14 cellular contexts compared by ENCODE assay signal in genomic region chr1:209549384-209550001, GRCh38. TPM values are rescaled to one million over a fixed set of nuclear protein-coding genes. Genes with fewer than 3 reads are reported as not detected.
A peak's percentile ranks its signal among the peaks of the same experiment; 100 is the strongest.
DNase-seq lines count a peak whose midpoint lies in the region; ATAC-seq and TF ChIP-seq lines count a peak whose summit lies in the region.
"Had no signal": no experiment of that assay in that cellular context is flagged by ENCODE, and none has a peak within 500 bp of the region (broad histone marks: within the 10 kb centered on the region; RNA-seq: fewer than 3 reads in every experiment).

No MANE protein-coding gene starts in this region.

- H3K9me3 ChIP-seq in BLaER1 (no peaks in the 10 kb centered on the region), body of pancreas (no peaks in the 10 kb centered on the region)

- DNase-seq in HFF-Myc (ENCODE audit: extremely low read depth, low read depth): no peak
- peak; percentile 38 for DNase-seq in SK-MEL-5 (ENCODE audit: low read depth, low spot score)
- peak; percentile 55 for DNase-seq in iPS-NIHi11 (ENCODE audit: low spot score)
- DNase-seq in left lobe of liver (ENCODE audit: low spot score): no peak
- no peak for DNase-seq in C1 segment of cervical spinal cord (lab: John Stamatoyannopoulos, UW)
- no peak for DNase-seq in body of pancreas
- DNase-seq: AML-193; RPMI8226; stimulated activated CD4-positive, alpha-beta T cell treated with anti-CD3 and anti-CD28 coated beads, Interleukin-4, amount 100 ng/mL, for 4 hours; T-helper 9 cell had no signal

- H3K36me3 ChIP-seq in BLaER1 (no peaks in the 10 kb centered on the region), body of pancreas (replicated peaks in 1 of 2; ENCODE audit: insufficient read depth in 1 of 2, low read depth in 2 of 2) (no peaks in the 10 kb centered on the region)

- in situ Hi-C loops in SK-MEL-5 (cut with HindIII; ENCODE audit: low pct_unique_long_range_greater_than_20kb, low sequenced_read_pairs): no loop called here

- TF ChIP-seq POLR2A in body of pancreas (IDR thresholded peaks at IDR 0.05): no peak

- H4K20me1 ChIP-seq in BLaER1: no peaks in the 10 kb centered on the region

- peaks cover 5% of the 10 kb centered on the region; the same call in 1 of the 2 replicates for H3K4me1 ChIP-seq in BLaER1
- no peaks in the 10 kb centered on the region for H3K4me1 ChIP-seq in body of pancreas

- H3K4me3 ChIP-seq in BLaER1: no peak overlapping the region
- no peak overlapping the region for H3K4me3 ChIP-seq in HFF-Myc (replicated peaks; ENCODE audit: low read depth, low read length)
- no peak overlapping the region for H3K4me3 ChIP-seq in body of pancreas

- H3K27ac ChIP-seq in BLaER1: no peak overlapping the region
- H3K27ac ChIP-seq in body of pancreas: no peak overlapping the region

- H3K9ac ChIP-seq in BLaER1: no peak overlapping the region

- TF ChIP-seq CTCF in HFF-Myc (IDR thresholded peaks at IDR 0.05; ENCODE audit: low read depth, low read length, missing control alignments): peak; percentile 30
- no peak for TF ChIP-seq CTCF in body of pancreas (IDR thresholded peaks at IDR 0.05)

- peak overlapping the region; percentile 7; the same call in 1 of the 2 replicates for H3K4me2 ChIP-seq in BLaER1

- intact Hi-C loops in body of pancreas (cut with DNase I): no loop called here

- ATAC-seq in HG02571 (IDR thresholded peaks at IDR 0.05; ENCODE audit: unreplicated experiment): no peak
- no peak for ATAC-seq in left lobe of liver
- no peak for ATAC-seq in body of pancreas

- WGBS in body of pancreas, 2 donors: 36 to 41% methylated on average over 6 of the region's 6 CpGs

- no peaks in the 10 kb centered on the region for H3K27me3 ChIP-seq in BLaER1
- no peaks in the 10 kb centered on the region for H3K27me3 ChIP-seq in body of pancreas

RNA-seq across cellular contexts. Expression of gene CAMK1G, which starts 34.0 kb away (rescaled TPM):
- total RNA-seq in SK-MEL-5 (2014; rRNA removed; shearing (Covaris generic)): not detected in 2 replicates
- polyA plus RNA-seq in SK-MEL-5 (2015; cell fraction: cytosol; rRNA removed): not detected in 2 replicates
- polyA plus RNA-seq in SK-MEL-5 (2015; cell fraction: nucleus; rRNA removed): 0.16 TPM in 1 of 2 replicates, not detected in the other
- 0.13 TPM for total RNA-seq in left lobe of liver
- under 1 TPM in 1 of 2 donors, not detected in 1; 0.33 TPM for total RNA-seq in body of pancreas
- total RNA-seq: activated CD8-positive, alpha-beta memory T cell treated with anti-CD3 and anti-CD28 coated beads for 36 hours had no signal
- polyA plus RNA-seq: IgD-negative memory B cell had no signal

Comparison
In these comparisons a context has a peak if more than half of its experiments do, and no peak if none do; other contexts are left out.
1. DNase-seq: peak in SK-MEL-5 (single experiment) and iPS-NIHi11 (single experiment); none in HFF-Myc (single experiment), left lobe of liver (single experiment), C1 segment of cervical spinal cord (0 of 14) and body of pancreas (0 of 4).